Comparison of ENCODE assay signal across 8 cellular contexts in the genomic region with DNA sequence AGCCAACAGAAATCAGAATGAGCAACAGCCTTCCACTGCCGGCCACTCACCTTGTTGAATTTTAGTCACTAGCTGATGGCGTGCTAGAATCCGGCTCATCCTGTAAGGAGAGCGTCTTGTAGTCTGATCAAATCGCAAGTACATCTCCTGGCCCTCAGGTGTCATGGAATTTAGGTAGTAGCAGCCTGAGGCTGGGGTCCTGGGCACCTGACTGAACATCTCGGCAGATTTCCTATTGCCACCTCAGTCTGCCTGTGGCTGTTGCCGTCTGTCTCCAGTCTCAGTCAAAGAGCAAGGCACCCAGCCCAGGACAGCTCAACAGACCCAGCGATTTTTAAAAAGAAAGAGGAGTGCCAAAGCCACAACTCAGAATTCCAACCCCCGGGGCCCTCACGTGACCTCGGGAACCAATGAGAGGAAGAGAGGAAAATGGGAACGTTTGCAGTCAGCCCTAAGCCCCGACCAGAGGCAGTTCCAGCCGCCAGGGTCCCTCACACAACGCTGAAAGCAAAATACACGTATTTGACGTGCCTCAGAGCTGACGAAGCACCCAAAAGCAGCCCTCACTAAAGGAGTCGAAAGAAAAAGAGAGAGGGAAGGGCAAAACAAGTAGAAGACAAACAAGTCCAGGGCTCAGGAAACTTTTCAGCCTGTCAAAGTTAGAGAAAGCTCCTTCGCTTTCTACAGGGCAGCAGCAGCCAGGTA. TPM values are rescaled to one million over a fixed set of nuclear protein-coding genes. Genes with fewer than 3 reads are reported as not detected.
DNase-seq lines count a peak whose midpoint lies in the region; ATAC-seq and TF ChIP-seq lines count a peak whose summit lies in the region.

A gene with protein sequence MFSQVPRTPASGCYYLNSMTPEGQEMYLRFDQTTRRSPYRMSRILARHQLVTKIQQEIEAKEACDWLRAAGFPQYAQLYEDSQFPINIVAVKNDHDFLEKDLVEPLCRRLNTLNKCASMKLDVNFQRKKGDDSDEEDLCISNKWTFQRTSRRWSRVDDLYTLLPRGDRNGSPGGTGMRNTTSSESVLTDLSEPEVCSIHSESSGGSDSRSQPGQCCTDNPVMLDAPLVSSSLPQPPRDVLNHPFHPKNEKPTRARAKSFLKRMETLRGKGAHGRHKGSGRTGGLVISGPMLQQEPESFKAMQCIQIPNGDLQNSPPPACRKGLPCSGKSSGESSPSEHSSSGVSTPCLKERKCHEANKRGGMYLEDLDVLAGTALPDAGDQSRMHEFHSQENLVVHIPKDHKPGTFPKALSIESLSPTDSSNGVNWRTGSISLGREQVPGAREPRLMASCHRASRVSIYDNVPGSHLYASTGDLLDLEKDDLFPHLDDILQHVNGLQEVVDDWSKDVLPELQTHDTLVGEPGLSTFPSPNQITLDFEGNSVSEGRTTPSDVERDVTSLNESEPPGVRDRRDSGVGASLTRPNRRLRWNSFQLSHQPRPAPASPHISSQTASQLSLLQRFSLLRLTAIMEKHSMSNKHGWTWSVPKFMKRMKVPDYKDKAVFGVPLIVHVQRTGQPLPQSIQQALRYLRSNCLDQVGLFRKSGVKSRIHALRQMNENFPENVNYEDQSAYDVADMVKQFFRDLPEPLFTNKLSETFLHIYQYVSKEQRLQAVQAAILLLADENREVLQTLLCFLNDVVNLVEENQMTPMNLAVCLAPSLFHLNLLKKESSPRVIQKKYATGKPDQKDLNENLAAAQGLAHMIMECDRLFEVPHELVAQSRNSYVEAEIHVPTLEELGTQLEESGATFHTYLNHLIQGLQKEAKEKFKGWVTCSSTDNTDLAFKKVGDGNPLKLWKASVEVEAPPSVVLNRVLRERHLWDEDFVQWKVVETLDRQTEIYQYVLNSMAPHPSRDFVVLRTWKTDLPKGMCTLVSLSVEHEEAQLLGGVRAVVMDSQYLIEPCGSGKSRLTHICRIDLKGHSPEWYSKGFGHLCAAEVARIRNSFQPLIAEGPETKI (minus strand): TSS at position 336 of the 705 bp plus-strand sequence. CDS start 117 bp downstream, at position 219.

- H4K20me1 ChIP-seq in GM23248 (ENCODE audit: insufficient read depth), result no peaks in the 10 kb centered on the region

- H3K27ac Mint-ChIP-seq in activated CD8-positive, alpha-beta T cell treated with anti-CD3 and anti-CD28 coated beads for 36 hours, result no peak within 1 kb of the TSS

- no peak for ATAC-seq in activated CD8-positive, alpha-beta T cell treated with anti-CD3 and anti-CD28 coated beads for 36 hours

- peak within 1 kb of the TSS; percentile 56 for H3K4me3 Mint-ChIP-seq in activated CD8-positive, alpha-beta T cell treated with anti-CD3 and anti-CD28 coated beads for 36 hours

- H3K36me3 ChIP-seq in GM23248 (ENCODE audit: low read depth), result no peaks in the 10 kb centered on the region
- H3K36me3 ChIP-seq in mucosa of stomach (ENCODE audit: control insufficient read depth, insufficient read depth, low read length), result no peaks in the 10 kb centered on the region
- H3K36me3 ChIP-seq in transverse colon, result no peaks in the 10 kb centered on the region

- H3K27me3 ChIP-seq in GM23248 (replicated peaks; ENCODE audit: insufficient read depth), result no peaks in the 10 kb centered on the region
- no peaks in the 10 kb centered on the region for H3K27me3 ChIP-seq in mucosa of stomach (ENCODE audit: control insufficient read depth, insufficient read depth, low read length)
- H3K27me3 ChIP-seq in transverse colon, result no peaks in the 10 kb centered on the region

- H3K9ac ChIP-seq in GM23248, result peak within 1 kb of the TSS; percentile 95
- peak within 1 kb of the TSS; percentile 76 for H3K9ac ChIP-seq in mucosa of stomach (ENCODE audit: low read length)

- DNase-seq in SKM-1 treated with dmso at 0.1 percent for 144 hours (lab: John Stamatoyannopoulos, UW; ENCODE audit: unreplicated experiment), result peak; percentile 6
- DNase-seq in SKM-1 (lab: John Stamatoyannopoulos, UW; ENCODE audit: unreplicated experiment), result no peak
- peak; percentile 99 for DNase-seq in GM23248
- peak; percentile 97 for DNase-seq in M059J (ENCODE audit: low read depth)
- peak; percentile 7 for DNase-seq in activated CD8-positive, alpha-beta T cell treated with anti-CD3 and anti-CD28 coated beads for 36 hours
- DNase-seq in fibroblast of pulmonary artery (ENCODE audit: low read depth), result peak; percentile 98
- peak; percentile 93 for DNase-seq in transverse colon

- H3K4me2 ChIP-seq in GM23248 (ENCODE audit: unreplicated experiment), result peak within 1 kb of the TSS; percentile 96

- peak within 1 kb of the TSS; percentile 85 for H2AFZ ChIP-seq in GM23248

- intact Hi-C loops in activated CD8-positive, alpha-beta T cell treated with anti-CD3 and anti-CD28 coated beads for 36 hours (cut with micrococcal nuclease), result no loop called here
- intact Hi-C loops in transverse colon (cut with DNase I; ENCODE audit: low total_unique reads), result loop anchor here (10.0 kb wide), 2 partner anchors 71 to 259 kb away; no protein-coding TSS in a partner anchor

- TF ChIP-seq CTCF in activated CD8-positive, alpha-beta T cell treated with anti-CD3 and anti-CD28 coated beads for 36 hours (IDR thresholded peaks at IDR 0.05), result no peak
- TF ChIP-seq CTCF in fibroblast of pulmonary artery (IDR thresholded peaks at IDR 0.05; ENCODE audit: low read length, missing control alignments), result peak; percentile 55
- TF ChIP-seq CTCF in transverse colon (IDR thresholded peaks at IDR 0.05), result peak; percentile 26 to 70 (median 29)

- peaks cover 46% of the 10 kb centered on the region for H3K27me3 Mint-ChIP-seq in activated CD8-positive, alpha-beta T cell treated with anti-CD3 and anti-CD28 coated beads for 36 hours

- in situ Hi-C loops in GM23248 (cut with MboI) (no loop called here), transverse colon (cut with MboI; ENCODE audit: low pct_ligation_motif_present in 1 of 4, low pct_unique_long_range_greater_than_20kb in 1 of 4, low sequenced_read_pairs in 3 of 4) (no loop called here)

- H3K4me1 Mint-ChIP-seq in activated CD8-positive, alpha-beta T cell treated with anti-CD3 and anti-CD28 coated beads for 36 hours (ENCODE audit: low read depth), result peaks cover 19% of the 10 kb centered on the region

- 0 to 1% methylated on average over 20 of the region's 20 CpGs for whole genome bisulfite sequencing in GM23248 (ENCODE audit: low coverage in 1 of 2, low lambda C conversion rate in 2 of 2, missing lambda C conversion rate in 2 of 2), 2 experiments
- WGBS in transverse colon (ENCODE audit: low coverage in 1 of 2), 2 donors, result 0 to 4% methylated on average over 11 to 20 of the region's 20 CpGs

- H3K4me1 ChIP-seq in GM23248 (ENCODE audit: insufficient read depth) (peaks cover 35% of the 10 kb centered on the region), mucosa of stomach (ENCODE audit: control insufficient read depth, insufficient read depth, low read length) (peaks cover under 1% of the 10 kb centered on the region), transverse colon (peaks cover 5 to 44% (median 22%) of the 10 kb centered on the region in 4 donors)

- H3K36me3 Mint-ChIP-seq in activated CD8-positive, alpha-beta T cell treated with anti-CD3 and anti-CD28 coated beads for 36 hours (ENCODE audit: low read depth), result no peaks in the 10 kb centered on the region

- no peak for TF ChIP-seq EP300 in transverse colon (IDR thresholded peaks at IDR 0.05; ENCODE audit: low read depth)

- no peaks in the 10 kb centered on the region for H3K9me3 ChIP-seq in GM23248 (ENCODE audit: low read depth)
- H3K9me3 ChIP-seq in mucosa of stomach (ENCODE audit: control insufficient read depth, low read length), result no peaks in the 10 kb centered on the region
- H3K9me3 ChIP-seq in transverse colon, result no peaks in the 10 kb centered on the region

- peak; percentile 94 for TF ChIP-seq POLR2A in transverse colon (IDR thresholded peaks at IDR 0.05)

- peaks cover 47% of the 10 kb centered on the region for H3K79me2 ChIP-seq in GM23248 (ENCODE audit: insufficient read depth)

- no peaks in the 10 kb centered on the region for H3K9me3 Mint-ChIP-seq in activated CD8-positive, alpha-beta T cell treated with anti-CD3 and anti-CD28 coated beads for 36 hours

- H3K27ac ChIP-seq in GM23248 (peak within 1 kb of the TSS; percentile 95), transverse colon (peak within 1 kb of the TSS; percentile 90 to 95 (median 92))

- POLR2A ChIA-PET in activated CD8-positive, alpha-beta T cell treated with anti-CD3 and anti-CD28 coated beads for 36 hours (lab: Charles Lee), result interaction anchor here (0.6 kb wide), 1 partner anchor 595 kb away, joined by 3 read pairs; no protein-coding TSS in a partner anchor

- CTCF ChIA-PET in activated CD8-positive, alpha-beta T cell treated with anti-CD3 and anti-CD28 coated beads for 36 hours (lab: Charles Lee), result interaction anchor here (0.6 to 1.1 kb wide), 3 partner anchors 14 to 336 kb away, joined by 3 read pairs; no protein-coding TSS in a partner anchor

- no peaks in the 10 kb centered on the region for H3K9me2 ChIP-seq in GM23248 (ENCODE audit: insufficient read depth)

- H3K4me3 ChIP-seq in GM23248, result peak within 1 kb of the TSS; percentile 98
- H3K4me3 ChIP-seq in fibroblast of pulmonary artery (replicated peaks; ENCODE audit: low read depth, low read length), result peak within 1 kb of the TSS; percentile 95
- peak within 1 kb of the TSS; percentile 78 for H3K4me3 ChIP-seq in mucosa of stomach (ENCODE audit: low read length)
- H3K4me3 ChIP-seq in transverse colon, result peak within 1 kb of the TSS; percentile 47 to 82 (median 54)

- peaks cover 55% of the 10 kb centered on the region for H3F3A ChIP-seq in GM23248 (ENCODE audit: insufficient read depth)

RNA-seq across cellular contexts. Expression of the gene that starts here (rescaled TPM):
- 13.4 and 16.6 TPM in 2 replicates for total RNA-seq in GM23248 (2014; rRNA removed; shearing (Covaris generic))
- 13.2 and 13.8 TPM in 2 replicates for polyA plus RNA-seq in GM23248 (2016; fragmentation: Nextera tagmentation; extraction: Ambion mirVana)
- total RNA-seq in M059J (2014; rRNA removed; shearing (Covaris generic)), result 6.6 and 9.4 TPM in 2 replicates
- not detected for total RNA-seq in activated CD8-positive, alpha-beta T cell treated with anti-CD3 and anti-CD28 coated beads for 36 hours
- 100 to 1,000 TPM in 1 of 4 donors, 10 to 100 TPM in 3; 18.1 to 107 (median 41.5) TPM for total RNA-seq in transverse colon

Comparison
In these comparisons a context has a peak if more than half of its experiments do, and no peak if none do; other contexts are left out.
1. Peak in DNase-seq in activated CD8-positive, alpha-beta T cell treated with anti-CD3 and anti-CD28 coated beads for 36 hours; RNA of the gene not detected or under 1 TPM.